Comparison of ENCODE assay signal across 11 cellular contexts in the genomic region with DNA sequence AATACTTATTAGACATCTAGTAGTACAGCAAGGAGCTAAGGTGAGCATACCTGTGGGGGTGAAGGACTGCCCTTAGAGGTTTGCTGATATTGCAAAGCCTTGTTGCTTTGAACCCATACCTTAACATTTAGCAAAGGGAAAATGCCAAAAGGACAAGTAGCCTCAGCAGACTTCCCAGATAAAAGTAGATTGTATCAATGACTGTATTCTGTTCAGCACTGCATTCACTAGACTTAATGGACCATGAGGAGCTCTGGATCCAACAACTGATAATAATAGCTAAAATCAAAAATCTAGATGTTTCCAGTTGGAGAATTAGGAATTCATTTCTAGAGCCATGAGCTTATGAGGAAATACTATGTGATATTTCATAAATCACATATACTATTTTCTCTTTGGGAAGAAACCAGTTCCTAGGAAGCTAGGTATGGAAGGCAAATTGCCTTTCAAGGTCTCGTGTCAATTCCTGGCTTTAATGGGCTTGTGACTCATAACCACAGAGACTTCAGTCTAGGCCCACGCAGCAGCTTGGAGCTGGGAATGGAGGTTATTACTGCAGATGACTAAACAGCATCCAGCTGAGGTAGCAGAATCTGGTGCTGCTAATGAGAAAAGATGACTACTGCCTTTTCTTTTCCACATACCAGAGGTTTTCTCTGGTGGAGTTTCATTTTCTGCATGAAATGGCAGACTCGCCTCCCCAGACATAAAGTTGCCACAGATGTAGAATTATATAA.
DNase-seq lines count a peak whose midpoint lies in the region; ATAC-seq and TF ChIP-seq lines count a peak whose summit lies in the region.
"Had no signal": no experiment of that assay in that cellular context is flagged by ENCODE, and none has a peak within 500 bp of the region (broad histone marks: within the 10 kb centered on the region; RNA-seq: fewer than 3 reads in every experiment).

No MANE protein-coding gene starts in this region.

- WGBS in heart right ventricle, 2 donors: 85 to 93% methylated on average over 3 of the region's 3 CpGs
- WGBS in smooth muscle cell (ENCODE audit: low lambda C conversion rate): 0% methylated on average over 3 of the region's 3 CpGs

- H3K9ac ChIP-seq in smooth muscle cell (ENCODE audit: low read depth): peak overlapping the region; percentile 66

- intact Hi-C loops in heart right ventricle (cut with DNase I): no loop called here
- intact Hi-C loops in left ventricle myocardium superior (cut with micrococcal nuclease): no loop called here

- H3K27me3 ChIP-seq in heart right ventricle (no peaks in the 10 kb centered on the region), smooth muscle cell (ENCODE audit: low read depth) (no peaks in the 10 kb centered on the region)
- H3K27me3 ChIP-seq: dorsolateral prefrontal cortex, neutrophil had no signal

- H3K4me1 ChIP-seq in heart right ventricle (peaks cover 0 to 18% (median 3%) of the 10 kb centered on the region in 9 donors), smooth muscle cell (ENCODE audit: low read depth) (peaks cover 5% of the 10 kb centered on the region)

- H3K36me3 ChIP-seq in heart right ventricle: no peaks in the 10 kb centered on the region
- H3K36me3 ChIP-seq in smooth muscle cell (ENCODE audit: low read depth): no peaks in the 10 kb centered on the region
- H3K36me3 ChIP-seq: neutrophil had no signal

- H3K27ac ChIP-seq in heart right ventricle (peak overlapping the region in 1 of 10 donors; percentile 4), smooth muscle cell (ENCODE audit: low read depth) (peak overlapping the region; percentile 92)
- H3K27ac ChIP-seq: dorsolateral prefrontal cortex, neutrophil had no signal

- H2AFZ ChIP-seq in smooth muscle cell (ENCODE audit: low read depth): peak overlapping the region; percentile 6

- peaks cover 0 to 25% (median 6%) of the 10 kb centered on the region in 11 donors for H3K9me3 ChIP-seq in heart right ventricle
- H3K9me3 ChIP-seq in smooth muscle cell (replicated peaks; ENCODE audit: low read depth): no peaks in the 10 kb centered on the region
- H3K9me3 ChIP-seq: neutrophil had no signal

- no peak overlapping the region for H3K4me3 ChIP-seq in heart right ventricle
- no peak overlapping the region for H3K4me3 ChIP-seq in fibroblast of mammary gland (ENCODE audit: control insufficient read depth, low read depth, low read length)
- H3K4me3 ChIP-seq in smooth muscle cell: no peak overlapping the region
- H3K4me3 ChIP-seq: dorsolateral prefrontal cortex had no signal

- no peak for TF ChIP-seq CTCF in heart right ventricle (IDR thresholded peaks at IDR 0.05)
- no peak for TF ChIP-seq CTCF in fibroblast of mammary gland (conservative IDR thresholded peaks at IDR 0.05; ENCODE audit: control insufficient read depth, insufficient read depth, low read depth, low read length)
- no peak for TF ChIP-seq CTCF in smooth muscle cell (IDR thresholded peaks at IDR 0.05; ENCODE audit: borderline replicate concordance, insufficient read depth, poor library complexity, severe bottlenecking)
- TF ChIP-seq CTCF in GM13976 (IDR thresholded peaks at IDR 0.05; ENCODE audit: borderline replicate concordance, control extremely low read depth, extremely low read depth, insufficient read depth, missing control alignments): no peak

- in situ Hi-C loops in GM13976 (cut with MboI; ENCODE audit: low sequenced_read_pairs, unreplicated experiment): no loop called here

- DNase-seq in heart right ventricle (no peak), left ventricle myocardium superior (no peak), RKO (ENCODE audit: low spot score) (peak; percentile 91), fibroblast of mammary gland (ENCODE audit: low read depth) (peak; percentile 98), smooth muscle cell (lab: John Stamatoyannopoulos, UW; ENCODE audit: unreplicated experiment) (no peak), GM13976 (ENCODE audit: low spot score) (no peak), AML-193 (lab: John Stamatoyannopoulos, UW) (no peak)
- DNase-seq: DMS 273 treated with DMSO at 0.1 percent for 48 hours had no signal

- ATAC-seq in heart right ventricle (peak in 5 of 8 donors; percentile 42 to 82 (median 61)), left ventricle myocardium superior (no peak), HG03520 (IDR thresholded peaks at IDR 0.05; ENCODE audit: unreplicated experiment) (no peak)

- no peaks in the 10 kb centered on the region for H4K20me1 ChIP-seq in smooth muscle cell (ENCODE audit: low read depth)

- peak overlapping the region; percentile 55 for H3K4me2 ChIP-seq in smooth muscle cell

- H3K79me2 ChIP-seq in smooth muscle cell (ENCODE audit: low read depth): no peaks in the 10 kb centered on the region

- peaks cover 16% of the 10 kb centered on the region for H3F3A ChIP-seq in smooth muscle cell (ENCODE audit: low read depth)

Comparison
In these comparisons a context has a peak if more than half of its experiments do, and no peak if none do; other contexts are left out.
1. ATAC-seq: peak in heart right ventricle (5 of 8); none in left ventricle myocardium superior (single experiment) and HG03520 (single experiment).
2. DNase-seq: peak in RKO (single experiment) and fibroblast of mammary gland (single experiment); none in heart right ventricle (0 of 2), left ventricle myocardium superior (single experiment), smooth muscle cell (single experiment), GM13976 (single experiment) and AML-193 (0 of 2).